1 cellular context compared by ENCODE assay signal in genomic region chr7:25759748-25760147, GRCh38.
TF ChIP-seq lines count a peak whose summit lies in the region.

No MANE protein-coding gene starts in this region.

TF ChIP-seq in WTC11, 78 proteins besides CTCF, POLR2A, EP300 and RAD21 (continued from another document):
- TF ChIP-seq, protein P1, sequence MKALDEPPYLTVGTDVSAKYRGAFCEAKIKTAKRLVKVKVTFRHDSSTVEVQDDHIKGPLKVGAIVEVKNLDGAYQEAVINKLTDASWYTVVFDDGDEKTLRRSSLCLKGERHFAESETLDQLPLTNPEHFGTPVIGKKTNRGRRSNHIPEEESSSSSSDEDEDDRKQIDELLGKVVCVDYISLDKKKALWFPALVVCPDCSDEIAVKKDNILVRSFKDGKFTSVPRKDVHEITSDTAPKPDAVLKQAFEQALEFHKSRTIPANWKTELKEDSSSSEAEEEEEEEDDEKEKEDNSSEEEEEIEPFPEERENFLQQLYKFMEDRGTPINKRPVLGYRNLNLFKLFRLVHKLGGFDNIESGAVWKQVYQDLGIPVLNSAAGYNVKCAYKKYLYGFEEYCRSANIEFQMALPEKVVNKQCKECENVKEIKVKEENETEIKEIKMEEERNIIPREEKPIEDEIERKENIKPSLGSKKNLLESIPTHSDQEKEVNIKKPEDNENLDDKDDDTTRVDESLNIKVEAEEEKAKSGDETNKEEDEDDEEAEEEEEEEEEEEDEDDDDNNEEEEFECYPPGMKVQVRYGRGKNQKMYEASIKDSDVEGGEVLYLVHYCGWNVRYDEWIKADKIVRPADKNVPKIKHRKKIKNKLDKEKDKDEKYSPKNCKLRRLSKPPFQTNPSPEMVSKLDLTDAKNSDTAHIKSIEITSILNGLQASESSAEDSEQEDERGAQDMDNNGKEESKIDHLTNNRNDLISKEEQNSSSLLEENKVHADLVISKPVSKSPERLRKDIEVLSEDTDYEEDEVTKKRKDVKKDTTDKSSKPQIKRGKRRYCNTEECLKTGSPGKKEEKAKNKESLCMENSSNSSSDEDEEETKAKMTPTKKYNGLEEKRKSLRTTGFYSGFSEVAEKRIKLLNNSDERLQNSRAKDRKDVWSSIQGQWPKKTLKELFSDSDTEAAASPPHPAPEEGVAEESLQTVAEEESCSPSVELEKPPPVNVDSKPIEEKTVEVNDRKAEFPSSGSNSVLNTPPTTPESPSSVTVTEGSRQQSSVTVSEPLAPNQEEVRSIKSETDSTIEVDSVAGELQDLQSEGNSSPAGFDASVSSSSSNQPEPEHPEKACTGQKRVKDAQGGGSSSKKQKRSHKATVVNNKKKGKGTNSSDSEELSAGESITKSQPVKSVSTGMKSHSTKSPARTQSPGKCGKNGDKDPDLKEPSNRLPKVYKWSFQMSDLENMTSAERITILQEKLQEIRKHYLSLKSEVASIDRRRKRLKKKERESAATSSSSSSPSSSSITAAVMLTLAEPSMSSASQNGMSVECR (CRISPR knock-in tag; IDR thresholded peaks at IDR 0.05; ENCODE audit: borderline replicate concordance): no peak
- TF ChIP-seq ETV6 (CRISPR knock-in tag; IDR thresholded peaks at IDR 0.05): no peak
- TF ChIP-seq, protein P2, sequence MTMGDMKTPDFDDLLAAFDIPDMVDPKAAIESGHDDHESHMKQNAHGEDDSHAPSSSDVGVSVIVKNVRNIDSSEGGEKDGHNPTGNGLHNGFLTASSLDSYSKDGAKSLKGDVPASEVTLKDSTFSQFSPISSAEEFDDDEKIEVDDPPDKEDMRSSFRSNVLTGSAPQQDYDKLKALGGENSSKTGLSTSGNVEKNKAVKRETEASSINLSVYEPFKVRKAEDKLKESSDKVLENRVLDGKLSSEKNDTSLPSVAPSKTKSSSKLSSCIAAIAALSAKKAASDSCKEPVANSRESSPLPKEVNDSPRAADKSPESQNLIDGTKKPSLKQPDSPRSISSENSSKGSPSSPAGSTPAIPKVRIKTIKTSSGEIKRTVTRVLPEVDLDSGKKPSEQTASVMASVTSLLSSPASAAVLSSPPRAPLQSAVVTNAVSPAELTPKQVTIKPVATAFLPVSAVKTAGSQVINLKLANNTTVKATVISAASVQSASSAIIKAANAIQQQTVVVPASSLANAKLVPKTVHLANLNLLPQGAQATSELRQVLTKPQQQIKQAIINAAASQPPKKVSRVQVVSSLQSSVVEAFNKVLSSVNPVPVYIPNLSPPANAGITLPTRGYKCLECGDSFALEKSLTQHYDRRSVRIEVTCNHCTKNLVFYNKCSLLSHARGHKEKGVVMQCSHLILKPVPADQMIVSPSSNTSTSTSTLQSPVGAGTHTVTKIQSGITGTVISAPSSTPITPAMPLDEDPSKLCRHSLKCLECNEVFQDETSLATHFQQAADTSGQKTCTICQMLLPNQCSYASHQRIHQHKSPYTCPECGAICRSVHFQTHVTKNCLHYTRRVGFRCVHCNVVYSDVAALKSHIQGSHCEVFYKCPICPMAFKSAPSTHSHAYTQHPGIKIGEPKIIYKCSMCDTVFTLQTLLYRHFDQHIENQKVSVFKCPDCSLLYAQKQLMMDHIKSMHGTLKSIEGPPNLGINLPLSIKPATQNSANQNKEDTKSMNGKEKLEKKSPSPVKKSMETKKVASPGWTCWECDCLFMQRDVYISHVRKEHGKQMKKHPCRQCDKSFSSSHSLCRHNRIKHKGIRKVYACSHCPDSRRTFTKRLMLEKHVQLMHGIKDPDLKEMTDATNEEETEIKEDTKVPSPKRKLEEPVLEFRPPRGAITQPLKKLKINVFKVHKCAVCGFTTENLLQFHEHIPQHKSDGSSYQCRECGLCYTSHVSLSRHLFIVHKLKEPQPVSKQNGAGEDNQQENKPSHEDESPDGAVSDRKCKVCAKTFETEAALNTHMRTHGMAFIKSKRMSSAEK (CRISPR knock-in tag; IDR thresholded peaks at IDR 0.05; ENCODE audit: borderline replicate concordance): no peak
- no peak for TF ChIP-seq ZBTB43 (CRISPR knock-in tag; IDR thresholded peaks at IDR 0.05)
- peak; percentile 91 for TF ChIP-seq PRDM15 (CRISPR knock-in tag; IDR thresholded peaks at IDR 0.05)
- peak; percentile 51; the same call in 1 of the 2 replicates for TF ChIP-seq FOXK1 (CRISPR knock-in tag; IDR thresholded peaks at IDR 0.05)
- no peak for TF ChIP-seq ATF3 (CRISPR knock-in tag; conservative IDR thresholded peaks at IDR 0.05)
- TF ChIP-seq MYBL2 (CRISPR knock-in tag; IDR thresholded peaks at IDR 0.05): no peak
- no peak for TF ChIP-seq TEAD4 (CRISPR knock-in tag; IDR thresholded peaks at IDR 0.05)
- no peak for TF ChIP-seq ZNF138 (CRISPR knock-in tag; conservative IDR thresholded peaks at IDR 0.05)
- TF ChIP-seq PRRX2 (CRISPR knock-in tag; IDR thresholded peaks at IDR 0.05): no peak
- TF ChIP-seq TEAD1 (CRISPR knock-in tag; IDR thresholded peaks at IDR 0.05): peak; percentile 96
- TF ChIP-seq ATF1 (CRISPR knock-in tag; IDR thresholded peaks at IDR 0.05): no peak
TF ChIP-seq in WTC11: peak in this region for 5.
